Comparison of ENCODE assay signal across 1 cellular context in genomic region chr6:31079656-31080261, GRCh38.
TF ChIP-seq lines count a peak whose summit lies in the region.

No MANE protein-coding gene starts in this region.

TF ChIP-seq in HEK293, 187 proteins besides CTCF, POLR2A, EP300 and RAD21 (continued from another document):
- TF ChIP-seq IKZF3 (tag by site-specific recombination; IDR thresholded peaks at IDR 0.05): 0 out of 2 replicates have a peak, but pooled peaks have one; percentile 17
